10 cellular contexts compared by ENCODE assay signal in genomic region chr2:8472545-8473361, GRCh38.
A peak's percentile ranks its signal among the peaks of the same experiment; 100 is the strongest.
DNase-seq lines count a peak whose midpoint lies in the region; ATAC-seq and TF ChIP-seq lines count a peak whose summit lies in the region.
"Had no signal": no experiment of that assay in that cellular context is flagged by ENCODE, and none has a peak within 500 bp of the region (broad histone marks: within the 10 kb centered on the region; RNA-seq: fewer than 3 reads in every experiment).

No MANE protein-coding gene starts in this region.

- H3K36me3 ChIP-seq in effector memory CD4-positive, alpha-beta T cell (ENCODE audit: control insufficient read depth, insufficient read depth, low read length), result no peaks in the 10 kb centered on the region
- no peaks in the 10 kb centered on the region for H3K36me3 ChIP-seq in MG63
- H3K36me3 ChIP-seq: ovary had no signal

- DNase-seq in KBM-7 (peak; percentile 53), H4 (ENCODE audit: low spot score) (no peak), foreskin keratinocyte (no peak), MG63 (no peak)
- no peak for DNase-seq in effector memory CD4-positive, alpha-beta T cell
- DNase-seq: NCI-H146 had no signal

- no peak for TF ChIP-seq CTCF in foreskin keratinocyte (conservative IDR thresholded peaks at IDR 0.05)

- ATAC-seq in GM21515 (IDR thresholded peaks at IDR 0.05; ENCODE audit: unreplicated experiment) (peak; percentile 58), GM19463 (IDR thresholded peaks at IDR 0.05; ENCODE audit: unreplicated experiment) (no peak), foreskin keratinocyte (no peak)

- in situ Hi-C loops in KBM-7 (cut with MboI; ENCODE audit: low pct_unique_long_range_greater_than_20kb, low sequenced_read_pairs), result no loop called here

- no peaks in the 10 kb centered on the region for H3K27me3 ChIP-seq in effector memory CD4-positive, alpha-beta T cell (replicated peaks; ENCODE audit: control insufficient read depth, insufficient read depth, low read length, poor library complexity, severe bottlenecking)
- H3K27me3 ChIP-seq in foreskin keratinocyte (no peaks in the 10 kb centered on the region), MG63 (no peaks in the 10 kb centered on the region)
- H3K27me3 ChIP-seq: ovary had no signal

- H3K4me3 ChIP-seq in GM08714 (ENCODE audit: low read length), result peak overlapping the region; percentile 24; the same call in 1 of the 2 replicates
- no peak overlapping the region for H3K4me3 ChIP-seq in effector memory CD4-positive, alpha-beta T cell (ENCODE audit: insufficient read depth, low read depth, low read length, poor library complexity, severe bottlenecking)
- H3K4me3 ChIP-seq in MG63, result no peak overlapping the region
- H3K4me3 ChIP-seq: ovary had no signal

- peak overlapping the region; percentile 22 for H3K27ac ChIP-seq in effector memory CD4-positive, alpha-beta T cell (ENCODE audit: insufficient read depth, low read length, poor library complexity, severe bottlenecking)
- H3K27ac ChIP-seq in foreskin keratinocyte, result no peak overlapping the region
- H3K27ac ChIP-seq: ovary had no signal

- H3K9me3 ChIP-seq in effector memory CD4-positive, alpha-beta T cell (ENCODE audit: control insufficient read depth, low read length), result no peaks in the 10 kb centered on the region
- H3K9me3 ChIP-seq in MG63, result no peaks in the 10 kb centered on the region
- H3K9me3 ChIP-seq: ovary had no signal

- H3K4me1 ChIP-seq in effector memory CD4-positive, alpha-beta T cell (ENCODE audit: control insufficient read depth, insufficient read depth, low read length, poor library complexity, severe bottlenecking), result peaks cover 46% of the 10 kb centered on the region
- H3K4me1 ChIP-seq in foreskin keratinocyte, result no peaks in the 10 kb centered on the region
